ENCODE assay signal across 23 cellular contexts in the genomic region with DNA sequence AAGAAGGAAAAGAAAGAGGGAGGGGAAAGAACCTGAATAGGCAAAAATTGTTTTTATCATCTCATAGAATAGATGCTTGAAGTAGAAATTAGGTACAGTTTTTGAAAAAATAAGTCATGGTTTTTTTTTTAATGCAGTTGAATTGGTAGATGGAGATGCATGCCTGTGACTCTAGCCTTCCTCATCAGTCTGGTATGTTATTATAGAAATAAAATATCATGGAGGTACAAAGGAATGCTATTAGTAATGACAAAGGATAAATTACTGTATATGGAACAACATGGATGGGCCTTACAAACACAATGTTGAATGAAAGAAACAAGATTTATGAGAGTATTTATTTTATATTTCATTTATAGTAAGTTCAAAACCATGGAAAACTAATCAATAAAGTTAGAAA.
DNase-seq lines count a peak whose midpoint lies in the region; ATAC-seq and TF ChIP-seq lines count a peak whose summit lies in the region.
"Had no signal": no experiment of that assay in that cellular context is flagged by ENCODE, and none has a peak within 500 bp of the region (broad histone marks: within the 10 kb centered on the region; RNA-seq: fewer than 3 reads in every experiment).

No MANE protein-coding gene starts in this region.

- peak overlapping the region; percentile 76 for H3K4me3 Mint-ChIP-seq in HFFc6
- H3K4me3 Mint-ChIP-seq in effector memory CD8-positive, alpha-beta T cell, result no peak overlapping the region
- H3K4me3 Mint-ChIP-seq: stimulated activated naive CD8-positive, alpha-beta T cell treated with anti-CD3 and anti-CD28 coated beads, Interleukin-15, amount 100 ng/mL, for 72 hours had no signal

- in situ Hi-C loops in astrocyte of the spinal cord (cut with HindIII; ENCODE audit: low sequenced_read_pairs), result no loop called here

- H3K4me3 ChIP-seq in AG04449 (ENCODE audit: low read depth, low read length) (no peak overlapping the region), astrocyte of the spinal cord (ENCODE audit: low read depth, low read length) (no peak overlapping the region)
- H3K4me3 ChIP-seq: A549, pancreas, upper lobe of right lung had no signal

- peak; percentile 42 for DNase-seq in AG04449 (ENCODE audit: low read depth, low spot score)
- peak; percentile 51 for DNase-seq in HFFc6
- peak; percentile 69 for DNase-seq in astrocyte of the spinal cord (ENCODE audit: low read depth, low spot score)
- DNase-seq in hepatic stellate cell (ENCODE audit: low spot score), result peak; percentile 55
- DNase-seq in middle frontal gyrus (ENCODE audit: extremely low spot score, low spot score), result no peak
- no peak for DNase-seq in left ventricle myocardium superior
- no peak for DNase-seq in effector memory CD8-positive, alpha-beta T cell
- DNase-seq: activated effector memory CD4-positive, alpha-beta T cell treated with anti-CD3 and anti-CD28 coated beads, Interleukin-2, amount 50 U/mL, for 16 hours; amniotic stem cell; CD4-positive, alpha-beta memory T cell; DMS79 treated with DMSO at 0.1 percent for 48 hours; foreskin melanocyte; kidney; naive B cell; NCI-H526; pancreas; stimulated activated CD4-positive, alpha-beta T cell treated with anti-CD3 and anti-CD28 coated beads, Interleukin-2, amount 100 ng/mL, for 48 hours; stimulated activated naive CD8-positive, alpha-beta T cell treated with anti-CD3 and anti-CD28 coated beads, Interleukin-15, amount 100 ng/mL, for 72 hours; T-helper 1 cell; upper lobe of right lung had no signal

- no peak for TF ChIP-seq CTCF in AG04449 (IDR thresholded peaks at IDR 0.05; ENCODE audit: insufficient read depth, low read length, missing control alignments)
- no peak for TF ChIP-seq CTCF in HFFc6 (IDR thresholded peaks at IDR 0.05)
- no peak for TF ChIP-seq CTCF in astrocyte of the spinal cord (IDR thresholded peaks at IDR 0.05; ENCODE audit: low read depth, low read length)

- peaks cover 2% of the 10 kb centered on the region for H3K27me3 Mint-ChIP-seq in HFFc6 (ENCODE audit: insufficient read depth)
- H3K27me3 Mint-ChIP-seq in effector memory CD8-positive, alpha-beta T cell, result peaks cover 16 to 31% of the 10 kb centered on the region in 2 donors

- CTCF ChIA-PET in AG04449 (lab: Yijun Ruan, JAX), result interaction anchor here (1.2 kb wide), 1 partner anchor 232 kb away, joined by 3 read pairs; no protein-coding TSS in a partner anchor

- peak overlapping the region; percentile 80 for H3K27ac Mint-ChIP-seq in HFFc6
- no peak overlapping the region for H3K27ac Mint-ChIP-seq in effector memory CD8-positive, alpha-beta T cell
- H3K27ac Mint-ChIP-seq: CD4-positive, alpha-beta memory T cell had no signal

- POLR2A ChIA-PET in AG04449 (lab: Yijun Ruan, JAX), result interaction anchor here (1.0 kb wide), 1 partner anchor 48 kb away, joined by 3 read pairs; no protein-coding TSS in a partner anchor

- intact Hi-C loops in left ventricle myocardium superior (cut with micrococcal nuclease), result no loop called here

- H3K9me3 Mint-ChIP-seq in HFFc6, result peaks cover 13% of the 10 kb centered on the region; the same call in 1 of the 2 replicates
- no peaks in the 10 kb centered on the region for H3K9me3 Mint-ChIP-seq in effector memory CD8-positive, alpha-beta T cell

- ATAC-seq in left ventricle myocardium superior (no peak), HG03097 (IDR thresholded peaks at IDR 0.05; ENCODE audit: low FRiP score, unreplicated experiment) (no peak)
- no peak for ATAC-seq in effector memory CD8-positive, alpha-beta T cell (replicated peaks)
- ATAC-seq: A549; pancreas; Right ventricle myocardium inferior; stimulated activated naive CD8-positive, alpha-beta T cell treated with anti-CD3 and anti-CD28 coated beads, Interleukin-15, amount 100 ng/mL, for 72 hours; upper lobe of right lung had no signal

- H3K4me1 Mint-ChIP-seq in HFFc6 (ENCODE audit: low read depth), result peaks cover 52% of the 10 kb centered on the region
- H3K4me1 Mint-ChIP-seq in effector memory CD8-positive, alpha-beta T cell (ENCODE audit: low read depth in 2 of 2), result no peaks in the 10 kb centered on the region
- H3K4me1 Mint-ChIP-seq: CD4-positive, alpha-beta memory T cell; naive B cell; stimulated activated naive CD8-positive, alpha-beta T cell treated with anti-CD3 and anti-CD28 coated beads, Interleukin-15, amount 100 ng/mL, for 72 hours had no signal

- H3K36me3 Mint-ChIP-seq in HFFc6 (ENCODE audit: low read depth), result peaks cover 15% of the 10 kb centered on the region
- H3K36me3 Mint-ChIP-seq in effector memory CD8-positive, alpha-beta T cell (ENCODE audit: insufficient read depth), result no peaks in the 10 kb centered on the region

Comparison
In these comparisons a context has a peak if more than half of its experiments do, and no peak if none do; other contexts are left out.
1. DNase-seq: peak in AG04449 (single experiment), HFFc6 (single experiment), astrocyte of the spinal cord (single experiment) and hepatic stellate cell (single experiment); none in middle frontal gyrus (single experiment), left ventricle myocardium superior (single experiment) and effector memory CD8-positive, alpha-beta T cell (0 of 3).